In genomic region chr11:12160231-12160630, GRCh38 we compare ENCODE assay signal across 14 cellular contexts. TPM values are rescaled to one million over a fixed set of nuclear protein-coding genes. Genes with fewer than 3 reads are reported as not detected.
DNase-seq lines count a peak whose midpoint lies in the region; ATAC-seq and TF ChIP-seq lines count a peak whose summit lies in the region.
"Had no signal": no experiment of that assay in that cellular context is flagged by ENCODE, and none has a peak within 500 bp of the region (broad histone marks: within the 10 kb centered on the region; RNA-seq: fewer than 3 reads in every experiment).

No MANE protein-coding gene starts in this region.

- intact Hi-C loops in thyroid gland (cut with DNase I) = no loop called here

- H3K36me3 Mint-ChIP-seq in activated CD8-positive, alpha-beta memory T cell treated with anti-CD3 and anti-CD28 coated beads, Interleukin-2, amount 10 ng/mL, durations not matched to agents 7 days and 5 days = peaks cover 16% of the 10 kb centered on the region
- H3K36me3 Mint-ChIP-seq: neural progenitor cell had no signal

- no peak overlapping the region for H3K4me3 ChIP-seq in brain microvascular endothelial cell (ENCODE audit: low read depth, low read length)
- H3K4me3 ChIP-seq in muscle layer of colon (ENCODE audit: low read depth in 1 of 2, low read length in 2 of 2) = no peak overlapping the region
- no peak overlapping the region for H3K4me3 ChIP-seq in thyroid gland (replicated peaks in 1 of 3)
- H3K4me3 ChIP-seq: neural progenitor cell had no signal

- H3K4me1 Mint-ChIP-seq in activated CD8-positive, alpha-beta memory T cell treated with anti-CD3 and anti-CD28 coated beads, Interleukin-2, amount 10 ng/mL, durations not matched to agents 7 days and 5 days = peaks cover 74% of the 10 kb centered on the region

- TF ChIP-seq CTCF in brain microvascular endothelial cell (IDR thresholded peaks at IDR 0.05; ENCODE audit: low read depth, low read length, missing control alignments) (no peak), thyroid gland (IDR thresholded peaks at IDR 0.05) (no peak)

- H3K27ac Mint-ChIP-seq in activated CD8-positive, alpha-beta memory T cell treated with anti-CD3 and anti-CD28 coated beads, Interleukin-2, amount 10 ng/mL, durations not matched to agents 7 days and 5 days = peak overlapping the region; percentile 62

- H3K9me3 ChIP-seq in muscle layer of colon (ENCODE audit: low read length) (no peaks in the 10 kb centered on the region), thyroid gland (no peaks in the 10 kb centered on the region)

- ATAC-seq in activated CD8-positive, alpha-beta memory T cell treated with anti-CD3 and anti-CD28 coated beads, Interleukin-2, amount 10 ng/mL, durations not matched to agents 7 days and 5 days = no peak
- ATAC-seq in HG02973 (IDR thresholded peaks at IDR 0.05; ENCODE audit: unreplicated experiment) = no peak
- ATAC-seq: effector memory CD8-positive, alpha-beta T cell had no signal

- H3K4me1 ChIP-seq in muscle layer of colon (ENCODE audit: insufficient read depth, low read length) (peaks cover 93% of the 10 kb centered on the region), thyroid gland (peaks cover 26 to 51% of the 10 kb centered on the region in 2 donors)
- H3K4me1 ChIP-seq: neural progenitor cell had no signal

- in situ Hi-C loops in brain microvascular endothelial cell (cut with HindIII; ENCODE audit: low pct_ligation_motif_present, low sequenced_read_pairs) = no loop called here

- H3K27me3 Mint-ChIP-seq in activated CD8-positive, alpha-beta memory T cell treated with anti-CD3 and anti-CD28 coated beads, Interleukin-2, amount 10 ng/mL, durations not matched to agents 7 days and 5 days = no peaks in the 10 kb centered on the region
- H3K27me3 Mint-ChIP-seq: effector memory CD8-positive, alpha-beta T cell had no signal

- H3K4me3 Mint-ChIP-seq in activated CD8-positive, alpha-beta memory T cell treated with anti-CD3 and anti-CD28 coated beads, Interleukin-2, amount 10 ng/mL, durations not matched to agents 7 days and 5 days = no peak overlapping the region
- H3K4me3 Mint-ChIP-seq: effector memory CD8-positive, alpha-beta T cell; neural progenitor cell had no signal

- H3K9me3 Mint-ChIP-seq in activated CD8-positive, alpha-beta memory T cell treated with anti-CD3 and anti-CD28 coated beads, Interleukin-2, amount 10 ng/mL, durations not matched to agents 7 days and 5 days (ENCODE audit: low read depth) = no peaks in the 10 kb centered on the region
- H3K9me3 Mint-ChIP-seq: effector memory CD8-positive, alpha-beta T cell; neural progenitor cell had no signal

- no peaks in the 10 kb centered on the region for H3K27me3 ChIP-seq in brain microvascular endothelial cell (replicated peaks)
- no peaks in the 10 kb centered on the region for H3K27me3 ChIP-seq in muscle layer of colon (ENCODE audit: control insufficient read depth in 1 of 2, insufficient read depth in 2 of 2, low read length in 2 of 2)
- H3K27me3 ChIP-seq in thyroid gland = no peaks in the 10 kb centered on the region
- H3K27me3 ChIP-seq: neural progenitor cell had no signal

- H3K36me3 ChIP-seq in brain microvascular endothelial cell (replicated peaks) (peaks cover 77% of the 10 kb centered on the region), muscle layer of colon (ENCODE audit: insufficient read depth, low read length) (peaks cover 5% of the 10 kb centered on the region), thyroid gland (peaks cover 0 to 3% of the 10 kb centered on the region in 2 donors)
- H3K36me3 ChIP-seq: neural progenitor cell had no signal

- H3K9ac ChIP-seq in muscle layer of colon (ENCODE audit: low read length) = peak overlapping the region; percentile 37
- H3K9ac ChIP-seq: neural progenitor cell had no signal

- 93 to 98% methylated on average over 6 of the region's 6 CpGs for WGBS in thyroid gland, 2 donors

- no peak for TF ChIP-seq POLR2A in thyroid gland (IDR thresholded peaks at IDR 0.05)

- CTCF ChIA-PET in activated CD8-positive, alpha-beta memory T cell treated with anti-CD3 and anti-CD28 coated beads, Interleukin-2, amount 10 ng/mL, durations not matched to agents 7 days and 5 days (lab: Charles Lee) = interaction anchor here (1.0 kb wide), 1 partner anchor 76 kb away, joined by 7 read pairs; no protein-coding TSS in a partner anchor

- H3K27ac ChIP-seq in brain microvascular endothelial cell (peak overlapping the region; percentile 95), muscle layer of colon (ENCODE audit: low read depth, low read length) (peak overlapping the region; percentile 90), thyroid gland (peak overlapping the region; percentile 9 to 69 (median 64))
- H3K27ac ChIP-seq: neural progenitor cell, VCaP had no signal

- no peak for DNase-seq in activated CD8-positive, alpha-beta memory T cell treated with anti-CD3 and anti-CD28 coated beads, Interleukin-2, amount 10 ng/mL, durations not matched to agents 7 days and 5 days
- DNase-seq in activated CD8-positive, alpha-beta memory T cell treated with anti-CD3 and anti-CD28 coated beads, Interleukin-2, amount 50 U/mL, for 48 hours = no peak
- DNase-seq in brain microvascular endothelial cell = no peak
- DNase-seq in thyroid gland = no peak
- DNase-seq in nucleus accumbens (lab: John Stamatoyannopoulos, UW) = no peak
- no peak for DNase-seq in OCI-M2 (lab: John Stamatoyannopoulos, UW; ENCODE audit: unreplicated experiment)
- DNase-seq: activated effector memory CD4-positive, alpha-beta T cell treated with Interleukin-2 at 50 U/mL for 16 hours; effector memory CD8-positive, alpha-beta T cell; NCI-H2029 treated with DMSO at 0.1 percent for 48 hours; stimulated activated CD4-positive, alpha-beta T cell treated with anti-CD3 and anti-CD28 coated beads, Interleukin-4, amount 100 ng/mL, for 1 hour had no signal

RNA-seq across cellular contexts. Expression of gene MICAL2, which starts 49.8 kb away (rescaled TPM):
- 100 to 1,000 TPM; 120 to 168 TPM for total RNA-seq in activated CD8-positive, alpha-beta memory T cell treated with anti-CD3 and anti-CD28 coated beads, Interleukin-2, amount 10 ng/mL, durations not matched to agents 7 days and 5 days
- total RNA-seq in thyroid gland = 10 to 100 TPM; 27.4 to 63.6 (median 51.9) TPM
